ENCODE assay signal across 28 cellular contexts in genomic region chr2:42378415-42378814, GRCh38.
"Had no signal": no experiment of that assay in that cellular context is flagged by ENCODE, and none has a peak within 500 bp of the region (broad histone marks: within the 10 kb centered on the region; RNA-seq: fewer than 3 reads in every experiment).

No MANE protein-coding gene starts in this region.

- H3K4me1 Mint-ChIP-seq: stimulated activated effector memory CD8-positive, alpha-beta T cell treated with anti-CD3 and anti-CD28 coated beads, Interleukin-12 subunit alpha, Interleukin-12 subunit beta, amount 100 ng/mL, for 72 hours; stimulated activated memory B cell treated with anti-CD40 and anti-IgM and Interleukin-4, amounts not matched to agents 10 μg/mL and 1 μg/mL and 100 μg/mL, for 72 hours; stimulated activated naive B cell treated with anti-CD40 and anti-IgM and Interleukin-4, amounts not matched to agents 10 μg/mL and 1 μg/mL and 100 μg/mL, for 72 hours; stimulated activated naive CD8-positive, alpha-beta T cell treated with anti-CD3 and anti-CD28 coated beads, Interleukin-15, amount 100 ng/mL, for 72 hours had no signal

- H3K9me3 ChIP-seq: stomach, suprapubic skin, testis, thoracic aorta, thyroid gland, tibial artery, tibial nerve, transverse colon, upper lobe of left lung, upper lobe of right lung, uterus, vagina had no signal

- H3K27me3 Mint-ChIP-seq: stimulated activated naive CD8-positive, alpha-beta T cell treated with anti-CD3 and anti-CD28 coated beads, Interleukin-15, amount 100 ng/mL, for 72 hours; stimulated activated naive CD8-positive, alpha-beta T cell treated with anti-CD3 and anti-CD28 coated beads, Interleukin-15, Interleukin-2, amounts not matched to agents 100 ng/mL and 50 ng/mL, for 24 hours; type B pancreatic cell had no signal

- H3K27me3 ChIP-seq: stomach, suprapubic skin, testis, thyroid gland, tibial artery, tibial nerve, transverse colon, upper lobe of left lung, upper lobe of right lung, uterus, vagina had no signal

- H3K4me1 ChIP-seq: stomach, suprapubic skin, testis, thyroid gland, tibial artery, tibial nerve, upper lobe of left lung, upper lobe of right lung, uterus, vagina had no signal

- H3K4me3 ChIP-seq: stomach, suprapubic skin, testis, thoracic aorta, thyroid gland, tibial artery, tibial nerve, transverse colon, upper lobe of left lung, upper lobe of right lung, uterus, vagina had no signal

- ATAC-seq: stimulated activated effector memory CD8-positive, alpha-beta T cell treated with anti-CD3 and anti-CD28 coated beads, Interleukin-12 subunit alpha, Interleukin-12 subunit beta, amount 100 ng/mL, for 72 hours; stimulated activated memory B cell treated with anti-CD40 and anti-IgM and Interleukin-4, amounts not matched to agents 10 μg/mL and 1 μg/mL and 100 μg/mL, for 72 hours; stimulated activated naive B cell treated with anti-CD40 and anti-IgM and Interleukin-4, amounts not matched to agents 10 μg/mL and 1 μg/mL and 100 μg/mL, for 72 hours; stimulated activated naive CD8-positive, alpha-beta T cell treated with anti-CD3 and anti-CD28 coated beads, Interleukin-15, amount 100 ng/mL, for 72 hours; stimulated activated naive CD8-positive, alpha-beta T cell treated with anti-CD3 and anti-CD28 coated beads, Interleukin-15, Interleukin-2, amounts not matched to agents 100 U/mL and 50 U/mL, for 24 hours; upper lobe of right lung had no signal

- H3K27ac ChIP-seq: stomach, suprapubic skin, testis, thoracic aorta, thyroid gland, tibial artery, tibial nerve, transverse colon, upper lobe of left lung, upper lobe of right lung, uterus, vagina had no signal

- DNase-seq: stimulated activated CD4-positive, alpha-beta T cell treated with anti-CD3 and anti-CD28 coated beads, Interleukin-2, amount 100 ng/mL, for 48 hours; stimulated activated CD4-positive, alpha-beta T cell treated with anti-CD3 and anti-CD28 coated beads, Interleukin-4, amount 100 ng/mL, for 1 hour; stimulated activated CD4-positive, alpha-beta T cell treated with anti-CD3 and anti-CD28 coated beads, Interleukin-4, amount 100 ng/mL, for 24 hours; stimulated activated CD4-positive, alpha-beta T cell treated with anti-CD3 and anti-CD28 coated beads, Interleukin-4, amount 100 ng/mL, for 4 hours; stimulated activated CD8-positive, alpha-beta memory T cell treated with anti-CD3 and anti-CD28 coated beads, Interleukin-4, amount 100 ng/mL, for 48 hours; stimulated activated naive B cell treated with anti-CD40 and anti-IgM and Interleukin-4, amounts not matched to agents 10 μg/mL and 1 μg/mL and 100 μg/mL, for 72 hours; stimulated activated naive CD4-positive, alpha-beta T cell; stimulated activated naive CD4-positive, alpha-beta T cell treated with Interleukin-2 at 50 U/mL for 16 hours; stimulated activated naive CD8-positive, alpha-beta T cell treated with anti-CD3 and anti-CD28 coated beads, Interleukin-15, amount 100 ng/mL, for 72 hours; stimulated activated naive CD8-positive, alpha-beta T cell treated with anti-CD3 and anti-CD28 coated beads, Interleukin-15, Interleukin-2, amounts not matched to agents 100 U/mL and 50 U/mL, for 24 hours; stomach; substantia nigra; testis; thyroid gland; tibial artery; transverse colon; trophoblast cell; upper lobe of right lung; uterus had no signal

- H3K36me3 Mint-ChIP-seq: stimulated activated effector memory CD8-positive, alpha-beta T cell treated with anti-CD3 and anti-CD28 coated beads, Interleukin-12 subunit alpha, Interleukin-12 subunit beta, amount 100 ng/mL, for 72 hours; stimulated activated memory B cell treated with anti-CD40 and anti-IgM and Interleukin-4, amounts not matched to agents 10 μg/mL and 1 μg/mL and 100 μg/mL, for 72 hours; stimulated activated naive B cell treated with anti-CD40 and anti-IgM and Interleukin-4, amounts not matched to agents 10 μg/mL and 1 μg/mL and 100 μg/mL, for 72 hours; type B pancreatic cell had no signal

- H3K4me3 Mint-ChIP-seq: stimulated activated effector memory CD8-positive, alpha-beta T cell treated with anti-CD3 and anti-CD28 coated beads, Interleukin-12 subunit alpha, Interleukin-12 subunit beta, amount 100 ng/mL, for 72 hours; stimulated activated memory B cell treated with anti-CD40 and anti-IgM and Interleukin-4, amounts not matched to agents 10 μg/mL and 1 μg/mL and 100 μg/mL, for 72 hours; stimulated activated naive B cell treated with anti-CD40 and anti-IgM and Interleukin-4, amounts not matched to agents 10 μg/mL and 1 μg/mL and 100 μg/mL, for 72 hours; stimulated activated naive CD8-positive, alpha-beta T cell treated with anti-CD3 and anti-CD28 coated beads, Interleukin-15, amount 100 ng/mL, for 72 hours; stimulated activated naive CD8-positive, alpha-beta T cell treated with anti-CD3 and anti-CD28 coated beads, Interleukin-15, Interleukin-2, amounts not matched to agents 100 ng/mL and 50 ng/mL, for 24 hours; type B pancreatic cell had no signal

- H3K27ac Mint-ChIP-seq: stimulated activated effector memory CD8-positive, alpha-beta T cell treated with anti-CD3 and anti-CD28 coated beads, Interleukin-12 subunit alpha, Interleukin-12 subunit beta, amount 100 ng/mL, for 72 hours; stimulated activated memory B cell treated with anti-CD40 and anti-IgM and Interleukin-4, amounts not matched to agents 10 μg/mL and 1 μg/mL and 100 μg/mL, for 72 hours; stimulated activated naive B cell treated with anti-CD40 and anti-IgM and Interleukin-4, amounts not matched to agents 10 μg/mL and 1 μg/mL and 100 μg/mL, for 72 hours; stimulated activated naive CD8-positive, alpha-beta T cell treated with anti-CD3 and anti-CD28 coated beads, Interleukin-15, Interleukin-2, amounts not matched to agents 100 ng/mL and 50 ng/mL, for 24 hours; type B pancreatic cell had no signal

- H3K9me3 Mint-ChIP-seq: stimulated activated effector memory CD8-positive, alpha-beta T cell treated with anti-CD3 and anti-CD28 coated beads, Interleukin-12 subunit alpha, Interleukin-12 subunit beta, amount 100 ng/mL, for 72 hours; stimulated activated memory B cell treated with anti-CD40 and anti-IgM and Interleukin-4, amounts not matched to agents 10 μg/mL and 1 μg/mL and 100 μg/mL, for 72 hours; stimulated activated naive B cell treated with anti-CD40 and anti-IgM and Interleukin-4, amounts not matched to agents 10 μg/mL and 1 μg/mL and 100 μg/mL, for 72 hours; stimulated activated naive CD8-positive, alpha-beta T cell treated with anti-CD3 and anti-CD28 coated beads, Interleukin-15, amount 100 ng/mL, for 72 hours; stimulated activated naive CD8-positive, alpha-beta T cell treated with anti-CD3 and anti-CD28 coated beads, Interleukin-15, Interleukin-2, amounts not matched to agents 100 ng/mL and 50 ng/mL, for 24 hours; type B pancreatic cell had no signal

- H3K36me3 ChIP-seq: stomach, suprapubic skin, thoracic aorta, thyroid gland, tibial artery, tibial nerve, transverse colon, upper lobe of left lung, upper lobe of right lung, uterus, vagina had no signal
